In genomic region chr2:168843253-168843652, GRCh38 we compare ENCODE assay signal across 23 cellular contexts. TPM values are rescaled to one million over a fixed set of nuclear protein-coding genes. Genes with fewer than 3 reads are reported as not detected.
"Had no signal": no experiment of that assay in that cellular context is flagged by ENCODE, and none has a peak within 500 bp of the region (broad histone marks: within the 10 kb centered on the region; RNA-seq: fewer than 3 reads in every experiment).

No MANE protein-coding gene starts in this region.

- H3K4me2 ChIP-seq: KMS-11 had no signal

- H3K27me3 ChIP-seq: SJSA1 had no signal

- H3K4me1 ChIP-seq: SJSA1 had no signal

- H3K4me3 ChIP-seq: SJSA1, SK-N-MC had no signal

- H3K27ac ChIP-seq: HL-60, KMS-11, SJSA1, SK-N-MC had no signal

- H3K9me3 ChIP-seq: SJSA1 had no signal

- DNase-seq: IMR-90, Kasumi-1, NCI-H1092 treated with DMSO at 0.1 percent for 48 hours, NCI-H1436, NCI-H187, NCI-H2029, NCI-H2081 treated with DMSO at 0.1 percent for 48 hours, NCI-H2171, NCI-H226, NCI-H446, NCI-H510A, NCI-H524 treated with DMSO at 0.1 percent for 48 hours, NCI-H69, NCI-H774, Right ventricle myocardium superior, RPMI8226, SIG-M5 had no signal

- FAIRE-seq: RCC 7860 had no signal

- H3K36me3 ChIP-seq: SJSA1 had no signal

- H3K9ac ChIP-seq: KMS-11 had no signal

RNA-seq across cellular contexts. Expression of gene NOSTRIN, which starts 40.8 kb away (rescaled TPM):
- total RNA-seq: SJSA1 had no signal

RNA-seq across cellular contexts. Expression of gene G6PC2, which starts 57.8 kb away (rescaled TPM):
- total RNA-seq: IMR-90, M059J, Right ventricle myocardium superior, SJSA1 had no signal
- polyA plus RNA-seq: IMR-90 had no signal
